In genomic region chr20:50711113-50711825, GRCh38 we compare ENCODE assay signal across 25 cellular contexts. TPM values are rescaled to one million over a fixed set of nuclear protein-coding genes. Genes with fewer than 3 reads are reported as not detected.
DNase-seq lines count a peak whose midpoint lies in the region; ATAC-seq and TF ChIP-seq lines count a peak whose summit lies in the region.
"Had no signal": no experiment of that assay in that cellular context is flagged by ENCODE, and none has a peak within 500 bp of the region (broad histone marks: within the 10 kb centered on the region; RNA-seq: fewer than 3 reads in every experiment).

No MANE protein-coding gene starts in this region.

- H3K4me1 ChIP-seq in GM23248 (ENCODE audit: insufficient read depth) = peaks cover 15% of the 10 kb centered on the region
- H3K4me1 ChIP-seq in Panc1 (ENCODE audit: control insufficient read depth, insufficient read depth, low read length) = peaks cover 39% of the 10 kb centered on the region
- peaks cover 0 to 13% of the 10 kb centered on the region in 2 donors for H3K4me1 ChIP-seq in left lung
- peaks cover 0 to 12% (median 0%) of the 10 kb centered on the region in 6 donors for H3K4me1 ChIP-seq in spleen

- TF ChIP-seq POLR2A in spleen (IDR thresholded peaks at IDR 0.05) = no peak

- no peaks in the 10 kb centered on the region for H4K20me1 ChIP-seq in GM23248 (ENCODE audit: insufficient read depth)

- 94 to 98% methylated on average over 13 of the region's 13 CpGs for WGBS in GM23248 (ENCODE audit: low coverage in 1 of 2, low lambda C conversion rate in 2 of 2, missing lambda C conversion rate in 2 of 2), 2 experiments
- WGBS in spleen, 5 donors = 88 to 95% (median 91%) methylated on average over 13 of the region's 13 CpGs

- H3K36me3 ChIP-seq in GM23248 (ENCODE audit: low read depth) = no peaks in the 10 kb centered on the region
- H3K36me3 ChIP-seq in Panc1 (ENCODE audit: control insufficient read depth, insufficient read depth, low read length) = no peaks in the 10 kb centered on the region
- H3K36me3 ChIP-seq in left lung = no peaks in the 10 kb centered on the region
- no peaks in the 10 kb centered on the region for H3K36me3 ChIP-seq in spleen
- no peaks in the 10 kb centered on the region for H3K36me3 ChIP-seq in WERI-Rb-1
- H3K36me3 ChIP-seq: right atrium auricular region, suprapubic skin had no signal

- H3K9me3 ChIP-seq in GM23248 (ENCODE audit: low read depth) (no peaks in the 10 kb centered on the region), Panc1 (ENCODE audit: control insufficient read depth, insufficient read depth, low read depth, low read length) (no peaks in the 10 kb centered on the region), left lung (no peaks in the 10 kb centered on the region), spleen (no peaks in the 10 kb centered on the region), WERI-Rb-1 (ENCODE audit: severe bottlenecking) (no peaks in the 10 kb centered on the region)
- H3K9me3 ChIP-seq: right atrium auricular region, suprapubic skin had no signal

- H3K79me2 ChIP-seq in GM23248 (ENCODE audit: insufficient read depth) = no peaks in the 10 kb centered on the region

- CTCF ChIA-PET in Panc1 (lab: Charles Lee) = interaction anchor here (0.6 kb wide), 1 partner anchor 9 kb away, joined by 3 read pairs; no protein-coding TSS in a partner anchor

- POLR2A ChIA-PET in Panc1 (lab: Charles Lee) = no interaction called here

- DNase-seq in GM23248 (no peak), Panc1 (ENCODE audit: low read depth, low spot score) (no peak), left lung (no peak), spleen (no peak), WERI-Rb-1 (no peak)
- no peak for DNase-seq in activated CD4-positive, alpha-beta T cell treated with anti-CD3 and anti-CD28 coated beads, Interleukin-2, amount 50 U/mL, for 48 hours
- DNase-seq: activated effector memory CD4-positive, alpha-beta T cell treated with anti-CD3 and anti-CD28 coated beads, Interleukin-2, amount 50 U/mL, for 16 hours; CD4-positive, CD25-positive, alpha-beta regulatory T cell; dermis blood vessel endothelial cell; DMS53; H7; hypothalamus; immature natural killer cell; KBM-7; naive B cell; NCI-H1105 treated with DMSO at 0.1 percent for 48 hours; NCI-H2029; NCI-H69; stimulated activated CD4-positive, alpha-beta T cell treated with anti-CD3 and anti-CD28 coated beads, Interleukin-4, amount 100 ng/mL, for 4 hours had no signal

- H3F3A ChIP-seq in GM23248 (ENCODE audit: insufficient read depth) = no peaks in the 10 kb centered on the region

- H3K9ac ChIP-seq in GM23248 = 0 out of 2 replicates have a peak overlapping the region, but pooled peaks have one; percentile 20

- in situ Hi-C loops in GM23248 (cut with MboI) = no loop called here
- in situ Hi-C loops in Panc1 (cut with HindIII; ENCODE audit: low pct_unique_long_range_greater_than_20kb, low sequenced_read_pairs) = no loop called here

- intact Hi-C loops in Panc1 (cut with micrococcal nuclease; ENCODE audit: unreplicated experiment) (no loop called here), left lung (cut with DNase I) (no loop called here), spleen (cut with DNase I; ENCODE audit: low total_unique reads) (no loop called here)

- BruUV-seq in Panc1 (replicated peaks; lab: Mats Ljungman, UMichigan) = no TSS peak

- H3K4me3 ChIP-seq in GM23248 (no peak overlapping the region), Panc1 (ENCODE audit: low read depth in 2 of 2, low read length in 2 of 2) (no peak overlapping the region), left lung (no peak overlapping the region), spleen (peak overlapping the region in 1 of 8 donors; percentile 35), WERI-Rb-1 (ENCODE audit: low read depth, low read length) (no peak overlapping the region)
- H3K4me3 ChIP-seq: right atrium auricular region, suprapubic skin had no signal

- H3K4me2 ChIP-seq in GM23248 (ENCODE audit: unreplicated experiment) = no peak overlapping the region

- H3K27ac ChIP-seq in GM23248 (0 out of 2 replicates have a peak overlapping the region, but pooled peaks have one; percentile 10), Panc1 (ENCODE audit: low read length) (peak overlapping the region; percentile 88), left lung (peak overlapping the region in 1 of 2 donors; percentile 69), spleen (peak overlapping the region in 6 of 8 donors; percentile 18 to 81 (median 76)), WERI-Rb-1 (no peak overlapping the region)
- H3K27ac ChIP-seq: right atrium auricular region, suprapubic skin had no signal

- H3K27me3 ChIP-seq in GM23248 (replicated peaks; ENCODE audit: insufficient read depth) = no peaks in the 10 kb centered on the region
- H3K27me3 ChIP-seq in Panc1 (ENCODE audit: control insufficient read depth, insufficient read depth, low read length) = no peaks in the 10 kb centered on the region
- no peaks in the 10 kb centered on the region for H3K27me3 ChIP-seq in left lung
- H3K27me3 ChIP-seq in spleen (replicated peaks in 1 of 7) = peaks cover 0 to 33% (median 0%) of the 10 kb centered on the region in 7 donors
- no peaks in the 10 kb centered on the region for H3K27me3 ChIP-seq in WERI-Rb-1 (ENCODE audit: insufficient read depth, low read depth, severe bottlenecking)
- H3K27me3 ChIP-seq: right atrium auricular region had no signal

- no peaks in the 10 kb centered on the region for H3K9me2 ChIP-seq in GM23248 (ENCODE audit: insufficient read depth)

- ATAC-seq in Panc1 (no peak), left lung (peak; percentile 27), HG02642 (IDR thresholded peaks at IDR 0.05; ENCODE audit: poor library complexity, unreplicated experiment) (no peak)
- ATAC-seq: stimulated activated memory B cell treated with anti-CD40 and anti-IgM and Interleukin-4, amounts not matched to agents 10 μg/mL and 1 μg/mL and 100 μg/mL, for 72 hours had no signal

- H2AFZ ChIP-seq in GM23248 = peak overlapping the region; percentile 37

- TF ChIP-seq CTCF in Panc1 (IDR thresholded peaks at IDR 0.05) = no peak
- TF ChIP-seq CTCF in left lung (IDR thresholded peaks at IDR 0.05) = no peak
- TF ChIP-seq CTCF in spleen (IDR thresholded peaks at IDR 0.05 in 8 of 11, conservative IDR thresholded peaks at IDR 0.05 in 3 of 11) = no peak
- TF ChIP-seq CTCF in WERI-Rb-1 (IDR thresholded peaks at IDR 0.05; ENCODE audit: low read depth, low read length) = no peak

RNA-seq across cellular contexts. Expression of gene RIPOR3, which starts 19.9 kb away (rescaled TPM):
- total RNA-seq in GM23248 (2014; rRNA removed; shearing (Covaris generic)) = 0.76 TPM in 1 of 2 replicates, not detected in the other
- polyA plus RNA-seq in GM23248 (2016; fragmentation: Nextera tagmentation; extraction: Ambion mirVana) (0.49 TPM in 2 replicates), spleen (10 to 100 TPM in 1 of 3 donors, 1 to 10 TPM in 2; 6.1 to 13.4 (median 6.8) TPM)
- total RNA-seq in Panc1 (2021; ENCODE audit: unreplicated experiment) (92.5 TPM), left lung (1 to 10 TPM; 2.3 to 7.0 TPM), spleen (10 to 100 TPM in 6 of 7 donors, 1 to 10 TPM in 1; 6.0 to 22.8 (median 13.5) TPM)
- polyA plus RNA-seq in Panc1 (2012; ENCODE audit: insufficient read length) = 97.9 TPM
- total RNA-seq: MCF 10A; T-helper 1 cell treated with Interleukin-12 subunit alpha and Interleukin-12 subunit beta and Interleukin-4 antibody, amounts not matched to agents 30 ng/mL and 1 ng/mL, for 36 hours had no signal

RNA-seq across cellular contexts. Expression of gene PARD6B, which starts 20.1 kb away (rescaled TPM):
- not detected in 2 replicates for total RNA-seq in GM23248 (2014; rRNA removed; shearing (Covaris generic))
- polyA plus RNA-seq in GM23248 (2016; fragmentation: Nextera tagmentation; extraction: Ambion mirVana) (0.16 and 0.34 TPM in 2 replicates), spleen (1 to 10 TPM in 2 of 3 donors, under 1 TPM in 1; 0.97 to 1.1 (median 1.0) TPM)
- total RNA-seq in Panc1 (2021; ENCODE audit: unreplicated experiment) (132 TPM), left lung (10 to 100 TPM; 23.5 to 37.3 TPM), spleen (1 to 10 TPM; 3.5 to 7.5 (median 5.0) TPM)
- 11.2 TPM for polyA plus RNA-seq in Panc1 (2012; ENCODE audit: insufficient read length)
